In the genomic region with DNA sequence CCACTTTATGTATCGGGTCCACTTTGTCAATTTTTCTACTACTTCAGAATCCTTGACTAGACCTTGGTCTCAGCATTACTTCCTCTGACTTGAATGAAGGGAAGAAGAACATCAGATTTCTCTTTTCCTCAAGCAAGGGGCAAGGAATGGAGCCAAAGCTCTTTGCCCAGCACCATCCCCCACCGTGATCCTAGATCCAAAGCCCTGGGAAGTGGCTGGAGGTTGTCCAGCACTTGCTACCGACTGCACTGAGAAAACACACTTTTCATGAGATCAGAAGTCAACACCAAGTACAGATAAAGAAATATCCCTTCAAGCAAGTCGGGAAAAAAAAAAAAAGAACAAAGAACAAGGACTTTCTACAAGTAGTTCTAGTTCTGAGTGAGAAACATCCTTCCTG, we compare ENCODE assay signal across 15 cellular contexts.
A peak's percentile ranks its signal among the peaks of the same experiment; 100 is the strongest.
DNase-seq lines count a peak whose midpoint lies in the region; FAIRE-seq and TF ChIP-seq lines count a peak whose summit lies in the region.
"Had no signal": no experiment of that assay in that cellular context is flagged by ENCODE, and none has a peak within 500 bp of the region (broad histone marks: within the 10 kb centered on the region; RNA-seq: fewer than 3 reads in every experiment).

No MANE protein-coding gene starts in this region.

- H3K4me1 Mint-ChIP-seq in astrocyte (ENCODE audit: low read depth, unreplicated experiment): peaks cover 26% of the 10 kb centered on the region
- peaks cover 5% of the 10 kb centered on the region for H3K4me1 Mint-ChIP-seq in nephron progenitor cell

- WGBS in transverse colon (ENCODE audit: low coverage in 1 of 2), 2 donors: 48 to 50% methylated on average over 3 to 4 of the region's 4 CpGs

- no peak overlapping the region for H3K27ac ChIP-seq in astrocyte (ENCODE audit: low read depth, low read length)
- H3K27ac ChIP-seq in transverse colon: peak overlapping the region; percentile 59 to 73 (median 66)
- H3K27ac ChIP-seq: SK-N-MC had no signal

- H3K27me3 ChIP-seq in astrocyte (ENCODE audit: insufficient read depth, low read length) (no peaks in the 10 kb centered on the region), transverse colon (no peaks in the 10 kb centered on the region)

- no peak overlapping the region for H3K9ac ChIP-seq in astrocyte (ENCODE audit: low read length)

- TF ChIP-seq CTCF in astrocyte (IDR thresholded peaks at IDR 0.05; ENCODE audit: insufficient read depth, low read depth, low read length) (no peak), fibroblast of the aortic adventitia (IDR thresholded peaks at IDR 0.05; ENCODE audit: insufficient read depth, low read length) (no peak), nephron progenitor cell (IDR thresholded peaks at IDR 0.05) (no peak), transverse colon (IDR thresholded peaks at IDR 0.05) (no peak), GM20000 (IDR thresholded peaks at IDR 0.05; ENCODE audit: extremely low read depth, missing control alignments) (no peak)

- H3K27me3 Mint-ChIP-seq in astrocyte (ENCODE audit: low read depth, unreplicated experiment) (no peaks in the 10 kb centered on the region), nephron progenitor cell (ENCODE audit: low read depth, poor library complexity) (peaks cover 3% of the 10 kb centered on the region)
- H3K27me3 Mint-ChIP-seq: stimulated activated naive CD8-positive, alpha-beta T cell treated with anti-CD3 and anti-CD28 coated beads, Interleukin-15, Interleukin-2, amounts not matched to agents 100 ng/mL and 50 ng/mL, for 24 hours had no signal

- H3K9me3 Mint-ChIP-seq in astrocyte (ENCODE audit: unreplicated experiment) (peaks cover 8% of the 10 kb centered on the region), nephron progenitor cell (no peaks in the 10 kb centered on the region)
- H3K9me3 Mint-ChIP-seq: CD8-positive, alpha-beta memory T cell; stimulated activated naive CD8-positive, alpha-beta T cell treated with anti-CD3 and anti-CD28 coated beads, Interleukin-15, Interleukin-2, amounts not matched to agents 100 ng/mL and 50 ng/mL, for 24 hours had no signal

- H3K4me3 ChIP-seq in astrocyte (ENCODE audit: insufficient read depth, low read depth, low read length) (no peak overlapping the region), fibroblast of the aortic adventitia (ENCODE audit: low read depth, low read length) (no peak overlapping the region), transverse colon (no peak overlapping the region)
- H3K4me3 ChIP-seq: SK-N-MC had no signal

- H3K4me1 ChIP-seq in astrocyte (ENCODE audit: insufficient read depth, low read length) (peaks cover 37% of the 10 kb centered on the region), transverse colon (peaks cover 4 to 23% (median 11%) of the 10 kb centered on the region in 4 donors)

- peaks cover 13% of the 10 kb centered on the region for H3K36me3 ChIP-seq in astrocyte (ENCODE audit: insufficient read depth, low read length)
- H3K36me3 ChIP-seq in transverse colon: no peaks in the 10 kb centered on the region

- H3K9me3 ChIP-seq in astrocyte (ENCODE audit: insufficient read depth, low read depth, low read length) (no peaks in the 10 kb centered on the region), transverse colon (no peaks in the 10 kb centered on the region)

- intact Hi-C loops in transverse colon (cut with DNase I; ENCODE audit: low total_unique reads): loop anchor here (1.0 kb wide), 1 partner anchor 37 kb away; no protein-coding TSS in a partner anchor

- in situ Hi-C loops in transverse colon (cut with MboI; ENCODE audit: low pct_ligation_motif_present in 1 of 4, low pct_unique_long_range_greater_than_20kb in 1 of 4, low sequenced_read_pairs in 3 of 4) (loop anchor here in 3 of 4 donors (25.0 kb wide), 3 partner anchors 95 to 530 kb away; partner anchors contain the start of gene FIGNL1 (in 1 of the 3)), KBM-7 (cut with MboI; ENCODE audit: low pct_unique_long_range_greater_than_20kb, low sequenced_read_pairs) (no loop called here)

- H2AFZ ChIP-seq in astrocyte (ENCODE audit: low read depth, low read length): no peak overlapping the region

- FAIRE-seq in astrocyte (lab: Jason Lieb, UNC): peak; percentile 13

- peaks cover 95% of the 10 kb centered on the region for H4K20me1 ChIP-seq in astrocyte (ENCODE audit: insufficient read depth, low read length)

- peaks cover 74% of the 10 kb centered on the region for H3K79me2 ChIP-seq in astrocyte (ENCODE audit: insufficient read depth, low read length)

- H3K36me3 Mint-ChIP-seq in astrocyte (ENCODE audit: low read depth, unreplicated experiment): peaks cover 61% of the 10 kb centered on the region
- H3K36me3 Mint-ChIP-seq in nephron progenitor cell (ENCODE audit: low read depth): peaks cover 57% of the 10 kb centered on the region
- H3K36me3 Mint-ChIP-seq: CD8-positive, alpha-beta memory T cell had no signal

- TF ChIP-seq EP300 in transverse colon (IDR thresholded peaks at IDR 0.05; ENCODE audit: low read depth): no peak

- no peak for DNase-seq in astrocyte (ENCODE audit: low read depth)
- peak; percentile 65 for DNase-seq in fibroblast of the aortic adventitia (ENCODE audit: low read depth)
- DNase-seq in nephron progenitor cell: no peak
- DNase-seq in transverse colon: no peak
- DNase-seq in globus pallidus (ENCODE audit: low spot score): no peak
- no peak for DNase-seq in GM20000 (ENCODE audit: low spot score)
- DNase-seq in KBM-7: no peak
- DNase-seq in NCI-H2196 (lab: John Stamatoyannopoulos, UW; ENCODE audit: unreplicated experiment): no peak
- DNase-seq: amygdala; CD8-positive, alpha-beta memory T cell; HCEC 1CT; MM.1S; retina had no signal

- H3K4me3 Mint-ChIP-seq in astrocyte (ENCODE audit: unreplicated experiment): no peak overlapping the region
- H3K4me3 Mint-ChIP-seq in nephron progenitor cell: no peak overlapping the region
- H3K4me3 Mint-ChIP-seq: stimulated activated naive CD8-positive, alpha-beta T cell treated with anti-CD3 and anti-CD28 coated beads, Interleukin-15, Interleukin-2, amounts not matched to agents 100 ng/mL and 50 ng/mL, for 24 hours had no signal

- no peak for TF ChIP-seq POLR2A in transverse colon (IDR thresholded peaks at IDR 0.05)

- H3K27ac Mint-ChIP-seq in astrocyte (ENCODE audit: unreplicated experiment) (no peak overlapping the region), nephron progenitor cell (peak overlapping the region; percentile 26)
- H3K27ac Mint-ChIP-seq: stimulated activated naive CD8-positive, alpha-beta T cell treated with anti-CD3 and anti-CD28 coated beads, Interleukin-15, Interleukin-2, amounts not matched to agents 100 ng/mL and 50 ng/mL, for 24 hours had no signal

- peak overlapping the region; percentile 29 for H3K4me2 ChIP-seq in astrocyte (ENCODE audit: low read length)
